Comparison of ENCODE assay signal across 22 cellular contexts in genomic region chr22:46237453-46238158, GRCh38. TPM values are rescaled to one million over a fixed set of nuclear protein-coding genes. Genes with fewer than 3 reads are reported as not detected.
DNase-seq lines count a peak whose midpoint lies in the region; ATAC-seq and TF ChIP-seq lines count a peak whose summit lies in the region.
"Had no signal": no experiment of that assay in that cellular context is flagged by ENCODE, and none has a peak within 500 bp of the region (broad histone marks: within the 10 kb centered on the region; RNA-seq: fewer than 3 reads in every experiment).

No MANE protein-coding gene starts in this region.

- no peak overlapping the region for H3K4me3 ChIP-seq in esophagus muscularis mucosa
- H3K4me3 ChIP-seq: adrenal gland, prostate gland, SK-N-MC, smooth muscle cell had no signal

- TF ChIP-seq POLR2A in esophagus muscularis mucosa (IDR thresholded peaks at IDR 0.05; ENCODE audit: low read depth): no peak

- TF ChIP-seq CTCF in esophagus muscularis mucosa (IDR thresholded peaks at IDR 0.05): no peak

- no peaks in the 10 kb centered on the region for H3K9me3 ChIP-seq in esophagus muscularis mucosa
- H3K9me3 ChIP-seq: adrenal gland, prostate gland had no signal

- DNase-seq in NCI-H1092 treated with DMSO at 0.1 percent for 48 hours (lab: John Stamatoyannopoulos, UW) (peak; percentile 45), esophagus muscularis mucosa (ENCODE audit: extremely low spot score) (no peak), mesenteric fat pad (ENCODE audit: low spot score) (peak; percentile 79), substantia nigra (lab: John Stamatoyannopoulos, UW) (peak in 5 of 49 donors; percentile 9 to 28 (median 16)), NCI-H2081 (lab: John Stamatoyannopoulos, UW) (no peak), NCI-H1436 (lab: John Stamatoyannopoulos, UW) (no peak), NCI-H446 (lab: John Stamatoyannopoulos, UW) (no peak)
- DNase-seq: activated CD4-positive, CD25-positive, alpha-beta regulatory T cell; activated naive CD4-positive, alpha-beta T cell treated with anti-CD3 and anti-CD28 coated beads for 36 hours; Karpas-422; mesenchymal stem cell; NCI-H1694; NCI-H748 treated with DMSO at 0.1 percent for 48 hours; stimulated activated CD4-positive, alpha-beta T cell treated with anti-CD3 and anti-CD28 coated beads, Interleukin-1b, Interleukin-23, amount 100 ng/mL, for 48 hours had no signal

- TF ChIP-seq EP300 in esophagus muscularis mucosa (IDR thresholded peaks at IDR 0.05): no peak

- H3K27me3 ChIP-seq in esophagus muscularis mucosa: no peaks in the 10 kb centered on the region
- H3K27me3 ChIP-seq: adrenal gland had no signal

- H3K36me3 ChIP-seq in esophagus muscularis mucosa: peaks cover 0 to 39% (median 25%) of the 10 kb centered on the region in 4 donors
- H3K36me3 ChIP-seq: prostate gland had no signal

- WGBS in esophagus muscularis mucosa: 49% methylated on average over 12 of the region's 12 CpGs

- no peak for ATAC-seq in HG02884 (IDR thresholded peaks at IDR 0.05; ENCODE audit: unreplicated experiment)

- intact Hi-C loops in esophagus muscularis mucosa (cut with DNase I): loop anchor here (5.0 kb wide), 1 partner anchor 90 kb away; no protein-coding TSS in a partner anchor

- peaks cover 38 to 47% (median 42%) of the 10 kb centered on the region in 4 donors for H3K4me1 ChIP-seq in esophagus muscularis mucosa
- H3K4me1 ChIP-seq: prostate gland had no signal

- H3K27ac ChIP-seq in esophagus muscularis mucosa (replicated peaks in 1 of 4) (peak overlapping the region; percentile 63 to 73 (median 68)), substantia nigra (ENCODE audit: low read depth, low read length, poor library complexity, severe bottlenecking) (peak overlapping the region; percentile 92)
- H3K27ac ChIP-seq: adrenal gland, prostate gland, RWPE1, SK-N-MC had no signal

RNA-seq across cellular contexts. Expression of gene CDPF1, which starts 12.5 kb away (rescaled TPM):
- total RNA-seq in esophagus muscularis mucosa (10 to 100 TPM in 3 of 4 donors, 1 to 10 TPM in 1; 8.3 to 19.4 (median 14.8) TPM), mesenteric fat pad (7.6 TPM)

RNA-seq across cellular contexts. Expression of gene PKDREJ, which starts 25.5 kb away (rescaled TPM):
- total RNA-seq in esophagus muscularis mucosa (under 1 TPM in 3 of 4 donors, not detected in 1; under 0.01 to 0.23 (median under 0.01) TPM), mesenteric fat pad (not detected)
- total RNA-seq: activated naive CD4-positive, alpha-beta T cell treated with anti-CD3 and anti-CD28 coated beads for 36 hours; OCI-LY7; smooth muscle cell; T-helper 1 cell treated with Interleukin-12 subunit alpha and Interleukin-12 subunit beta and Interleukin-4 antibody, amounts not matched to agents 30 ng/mL and 1 ng/mL, for 36 hours had no signal

RNA-seq across cellular contexts. Expression of gene TTC38, which starts 30.2 kb away (rescaled TPM):
- 10 to 100 TPM; 28.4 to 58.6 (median 32.3) TPM for total RNA-seq in esophagus muscularis mucosa
- total RNA-seq in mesenteric fat pad: 39.4 TPM

RNA-seq across cellular contexts. Expression of gene GTSE1, which starts 59.1 kb away (rescaled TPM):
- total RNA-seq in esophagus muscularis mucosa (1 to 10 TPM in 1 of 4 donors, not detected in 3; 1.0 TPM), mesenteric fat pad (0.39 TPM)

Comparison
In these comparisons a context has a peak if more than half of its experiments do, and no peak if none do; other contexts are left out.
1. DNase-seq: peak in NCI-H1092 treated with DMSO at 0.1 percent for 48 hours (single experiment) and mesenteric fat pad (single experiment); none in esophagus muscularis mucosa (single experiment), NCI-H2081 (0 of 2), NCI-H1436 (single experiment) and NCI-H446 (0 of 2).